1 cellular context compared by ENCODE assay signal in genomic region chr9:128066713-128067621, GRCh38.
A peak's percentile ranks its signal among the peaks of the same experiment; 100 is the strongest.
TF ChIP-seq lines count a peak whose summit lies in the region.

A gene with protein sequence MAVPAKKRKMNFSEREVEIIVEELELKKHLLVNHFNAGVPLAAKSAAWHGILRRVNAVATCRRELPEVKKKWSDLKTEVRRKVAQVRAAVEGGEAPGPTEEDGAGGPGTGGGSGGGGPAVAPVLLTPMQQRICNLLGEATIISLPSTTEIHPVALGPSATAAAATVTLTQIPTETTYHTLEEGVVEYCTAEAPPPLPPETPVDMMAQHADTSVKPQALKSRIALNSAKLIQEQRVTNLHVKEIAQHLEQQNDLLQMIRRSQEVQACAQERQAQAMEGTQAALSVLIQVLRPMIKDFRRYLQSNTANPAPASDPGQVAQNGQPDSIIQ (minus strand): TSS chr9:128067320. CDS start chr9:128067101, 219 bp downstream.

TF ChIP-seq in K562, 482 proteins besides CTCF, POLR2A, EP300 and RAD21 (continued from another document and continues in another):
- 0 out of 2 replicates have a peak, but pooled peaks have one; percentile 22 for TF ChIP-seq RREB1 (CRISPR knock-in tag; IDR thresholded peaks at IDR 0.05)
- no peak for TF ChIP-seq CREB5 (CRISPR knock-in tag; IDR thresholded peaks at IDR 0.05)
- TF ChIP-seq, protein P1, sequence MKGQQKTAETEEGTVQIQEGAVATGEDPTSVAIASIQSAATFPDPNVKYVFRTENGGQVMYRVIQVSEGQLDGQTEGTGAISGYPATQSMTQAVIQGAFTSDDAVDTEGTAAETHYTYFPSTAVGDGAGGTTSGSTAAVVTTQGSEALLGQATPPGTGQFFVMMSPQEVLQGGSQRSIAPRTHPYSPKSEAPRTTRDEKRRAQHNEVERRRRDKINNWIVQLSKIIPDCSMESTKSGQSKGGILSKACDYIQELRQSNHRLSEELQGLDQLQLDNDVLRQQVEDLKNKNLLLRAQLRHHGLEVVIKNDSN (CRISPR knock-in tag; IDR thresholded peaks at IDR 0.05), result no peak
- TF ChIP-seq ILK (tag; IDR thresholded peaks at IDR 0.05; ENCODE audit: borderline replicate concordance, low read depth), result no peak
- peak; percentile 33; the same call in 1 of the 2 replicates for TF ChIP-seq IRF9 (tag; IDR thresholded peaks at IDR 0.05)
- TF ChIP-seq, protein P2, sequence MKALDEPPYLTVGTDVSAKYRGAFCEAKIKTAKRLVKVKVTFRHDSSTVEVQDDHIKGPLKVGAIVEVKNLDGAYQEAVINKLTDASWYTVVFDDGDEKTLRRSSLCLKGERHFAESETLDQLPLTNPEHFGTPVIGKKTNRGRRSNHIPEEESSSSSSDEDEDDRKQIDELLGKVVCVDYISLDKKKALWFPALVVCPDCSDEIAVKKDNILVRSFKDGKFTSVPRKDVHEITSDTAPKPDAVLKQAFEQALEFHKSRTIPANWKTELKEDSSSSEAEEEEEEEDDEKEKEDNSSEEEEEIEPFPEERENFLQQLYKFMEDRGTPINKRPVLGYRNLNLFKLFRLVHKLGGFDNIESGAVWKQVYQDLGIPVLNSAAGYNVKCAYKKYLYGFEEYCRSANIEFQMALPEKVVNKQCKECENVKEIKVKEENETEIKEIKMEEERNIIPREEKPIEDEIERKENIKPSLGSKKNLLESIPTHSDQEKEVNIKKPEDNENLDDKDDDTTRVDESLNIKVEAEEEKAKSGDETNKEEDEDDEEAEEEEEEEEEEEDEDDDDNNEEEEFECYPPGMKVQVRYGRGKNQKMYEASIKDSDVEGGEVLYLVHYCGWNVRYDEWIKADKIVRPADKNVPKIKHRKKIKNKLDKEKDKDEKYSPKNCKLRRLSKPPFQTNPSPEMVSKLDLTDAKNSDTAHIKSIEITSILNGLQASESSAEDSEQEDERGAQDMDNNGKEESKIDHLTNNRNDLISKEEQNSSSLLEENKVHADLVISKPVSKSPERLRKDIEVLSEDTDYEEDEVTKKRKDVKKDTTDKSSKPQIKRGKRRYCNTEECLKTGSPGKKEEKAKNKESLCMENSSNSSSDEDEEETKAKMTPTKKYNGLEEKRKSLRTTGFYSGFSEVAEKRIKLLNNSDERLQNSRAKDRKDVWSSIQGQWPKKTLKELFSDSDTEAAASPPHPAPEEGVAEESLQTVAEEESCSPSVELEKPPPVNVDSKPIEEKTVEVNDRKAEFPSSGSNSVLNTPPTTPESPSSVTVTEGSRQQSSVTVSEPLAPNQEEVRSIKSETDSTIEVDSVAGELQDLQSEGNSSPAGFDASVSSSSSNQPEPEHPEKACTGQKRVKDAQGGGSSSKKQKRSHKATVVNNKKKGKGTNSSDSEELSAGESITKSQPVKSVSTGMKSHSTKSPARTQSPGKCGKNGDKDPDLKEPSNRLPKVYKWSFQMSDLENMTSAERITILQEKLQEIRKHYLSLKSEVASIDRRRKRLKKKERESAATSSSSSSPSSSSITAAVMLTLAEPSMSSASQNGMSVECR (CRISPR knock-in tag; IDR thresholded peaks at IDR 0.05), result peak; percentile 40; the same call in 1 of the 2 replicates
- TF ChIP-seq, protein P3, sequence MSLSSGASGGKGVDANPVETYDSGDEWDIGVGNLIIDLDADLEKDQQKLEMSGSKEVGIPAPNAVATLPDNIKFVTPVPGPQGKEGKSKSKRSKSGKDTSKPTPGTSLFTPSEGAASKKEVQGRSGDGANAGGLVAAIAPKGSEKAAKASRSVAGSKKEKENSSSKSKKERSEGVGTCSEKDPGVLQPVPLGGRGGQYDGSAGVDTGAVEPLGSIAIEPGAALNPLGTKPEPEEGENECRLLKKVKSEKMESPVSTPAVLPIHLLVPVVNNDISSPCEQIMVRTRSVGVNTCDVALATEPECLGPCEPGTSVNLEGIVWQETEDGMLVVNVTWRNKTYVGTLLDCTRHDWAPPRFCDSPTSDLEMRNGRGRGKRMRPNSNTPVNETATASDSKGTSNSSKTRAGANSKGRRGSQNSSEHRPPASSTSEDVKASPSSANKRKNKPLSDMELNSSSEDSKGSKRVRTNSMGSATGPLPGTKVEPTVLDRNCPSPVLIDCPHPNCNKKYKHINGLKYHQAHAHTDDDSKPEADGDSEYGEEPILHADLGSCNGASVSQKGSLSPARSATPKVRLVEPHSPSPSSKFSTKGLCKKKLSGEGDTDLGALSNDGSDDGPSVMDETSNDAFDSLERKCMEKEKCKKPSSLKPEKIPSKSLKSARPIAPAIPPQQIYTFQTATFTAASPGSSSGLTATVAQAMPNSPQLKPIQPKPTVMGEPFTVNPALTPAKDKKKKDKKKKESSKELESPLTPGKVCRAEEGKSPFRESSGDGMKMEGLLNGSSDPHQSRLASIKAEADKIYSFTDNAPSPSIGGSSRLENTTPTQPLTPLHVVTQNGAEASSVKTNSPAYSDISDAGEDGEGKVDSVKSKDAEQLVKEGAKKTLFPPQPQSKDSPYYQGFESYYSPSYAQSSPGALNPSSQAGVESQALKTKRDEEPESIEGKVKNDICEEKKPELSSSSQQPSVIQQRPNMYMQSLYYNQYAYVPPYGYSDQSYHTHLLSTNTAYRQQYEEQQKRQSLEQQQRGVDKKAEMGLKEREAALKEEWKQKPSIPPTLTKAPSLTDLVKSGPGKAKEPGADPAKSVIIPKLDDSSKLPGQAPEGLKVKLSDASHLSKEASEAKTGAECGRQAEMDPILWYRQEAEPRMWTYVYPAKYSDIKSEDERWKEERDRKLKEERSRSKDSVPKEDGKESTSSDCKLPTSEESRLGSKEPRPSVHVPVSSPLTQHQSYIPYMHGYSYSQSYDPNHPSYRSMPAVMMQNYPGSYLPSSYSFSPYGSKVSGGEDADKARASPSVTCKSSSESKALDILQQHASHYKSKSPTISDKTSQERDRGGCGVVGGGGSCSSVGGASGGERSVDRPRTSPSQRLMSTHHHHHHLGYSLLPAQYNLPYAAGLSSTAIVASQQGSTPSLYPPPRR (CRISPR knock-in tag; IDR thresholded peaks at IDR 0.05; ENCODE audit: borderline replicate concordance), result no peak
- TF ChIP-seq KAT2B (IDR thresholded peaks at IDR 0.05; ENCODE audit: low read depth, low read length), result no peak
- TF ChIP-seq MCM3 (IDR thresholded peaks at IDR 0.05), result no peak
- TF ChIP-seq HSF4 (CRISPR knock-in tag; IDR thresholded peaks at IDR 0.05; ENCODE audit: borderline replicate concordance), result no peak
- TF ChIP-seq ATF7 (IDR thresholded peaks at IDR 0.05), result peak; percentile 93
- no peak for TF ChIP-seq E2F3 (CRISPR knock-in tag; IDR thresholded peaks at IDR 0.05)
- TF ChIP-seq ARNT (IDR thresholded peaks at IDR 0.05), result no peak
- TF ChIP-seq, protein P4, sequence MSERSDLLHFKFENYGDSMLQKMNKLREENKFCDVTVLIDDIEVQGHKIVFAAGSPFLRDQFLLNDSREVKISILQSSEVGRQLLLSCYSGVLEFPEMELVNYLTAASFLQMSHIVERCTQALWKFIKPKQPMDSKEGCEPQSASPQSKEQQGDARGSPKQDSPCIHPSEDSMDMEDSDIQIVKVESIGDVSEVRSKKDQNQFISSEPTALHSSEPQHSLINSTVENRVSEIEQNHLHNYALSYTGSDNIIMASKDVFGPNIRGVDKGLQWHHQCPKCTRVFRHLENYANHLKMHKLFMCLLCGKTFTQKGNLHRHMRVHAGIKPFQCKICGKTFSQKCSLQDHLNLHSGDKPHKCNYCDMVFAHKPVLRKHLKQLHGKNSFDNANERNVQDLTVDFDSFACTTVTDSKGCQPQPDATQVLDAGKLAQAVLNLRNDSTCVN (CRISPR knock-in tag; IDR thresholded peaks at IDR 0.05), result no peak
- peak; percentile 100 for TF ChIP-seq HNRNPK (IDR thresholded peaks at IDR 0.05; ENCODE audit: low read depth, low read length, poor library complexity, severe bottlenecking)
- no peak for TF ChIP-seq NCOA4 (IDR thresholded peaks at IDR 0.05; ENCODE audit: partially characterized antibody)
- TF ChIP-seq KAT7 (CRISPR knock-in tag; IDR thresholded peaks at IDR 0.05; ENCODE audit: borderline replicate concordance), result 0 out of 2 replicates have a peak, but pooled peaks have one; percentile 51
- peak; percentile 11 for TF ChIP-seq POLR2B (IDR thresholded peaks at IDR 0.05; ENCODE audit: low read depth, partially characterized antibody)
- no peak for TF ChIP-seq DLX4 (CRISPR knock-in tag; IDR thresholded peaks at IDR 0.05)
- TF ChIP-seq SFPQ (IDR thresholded peaks at IDR 0.05; ENCODE audit: low read depth, low read length), result peak; percentile 97
- TF ChIP-seq RBBP5 (IDR thresholded peaks at IDR 0.05; ENCODE audit: borderline replicate concordance, insufficient read depth, low read length, poor library complexity, severe bottlenecking), result no peak
